In the genomic region with DNA sequence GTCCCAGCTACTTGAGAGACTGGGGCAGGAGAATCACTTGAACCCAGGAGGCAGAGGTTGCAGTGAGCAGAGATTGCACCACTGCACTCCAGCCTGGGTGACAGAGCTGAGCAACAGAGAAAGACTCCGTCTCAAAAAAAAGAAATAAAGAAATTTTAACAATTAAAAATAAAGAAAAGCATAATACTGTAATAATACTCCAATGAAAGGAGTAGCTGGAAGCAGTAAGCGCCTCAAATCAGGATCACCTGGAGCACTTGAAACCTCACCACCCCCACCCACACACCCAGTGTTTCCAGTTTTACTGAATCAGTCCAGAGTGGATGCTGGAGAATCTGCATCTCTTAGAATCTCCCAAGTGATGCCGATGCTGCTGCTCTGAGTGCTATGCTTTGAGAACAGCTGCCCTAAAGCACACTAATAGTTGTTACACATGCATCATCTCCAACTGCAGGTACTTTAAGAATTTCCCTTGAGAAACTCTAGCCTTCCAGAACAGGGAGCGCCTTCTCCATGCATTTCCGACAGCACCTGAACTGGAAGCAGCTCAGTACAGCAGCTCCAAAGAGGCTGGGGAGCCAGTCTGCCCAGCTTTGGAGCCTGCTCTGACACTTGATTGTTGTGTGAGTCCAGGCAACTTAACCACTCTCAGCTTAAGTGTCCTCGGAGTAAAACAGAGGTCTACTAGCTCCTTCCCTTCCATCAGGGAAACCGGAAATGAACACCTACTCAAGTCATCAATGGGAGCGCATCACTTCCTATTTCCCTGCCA, we compare ENCODE assay signal across 1 cellular context.
TF ChIP-seq lines count a peak whose summit lies in the region.

No MANE protein-coding gene starts in this region.

TF ChIP-seq in GM12878, 131 proteins besides CTCF, POLR2A, EP300 and RAD21:
- TF ChIP-seq, protein P1, sequence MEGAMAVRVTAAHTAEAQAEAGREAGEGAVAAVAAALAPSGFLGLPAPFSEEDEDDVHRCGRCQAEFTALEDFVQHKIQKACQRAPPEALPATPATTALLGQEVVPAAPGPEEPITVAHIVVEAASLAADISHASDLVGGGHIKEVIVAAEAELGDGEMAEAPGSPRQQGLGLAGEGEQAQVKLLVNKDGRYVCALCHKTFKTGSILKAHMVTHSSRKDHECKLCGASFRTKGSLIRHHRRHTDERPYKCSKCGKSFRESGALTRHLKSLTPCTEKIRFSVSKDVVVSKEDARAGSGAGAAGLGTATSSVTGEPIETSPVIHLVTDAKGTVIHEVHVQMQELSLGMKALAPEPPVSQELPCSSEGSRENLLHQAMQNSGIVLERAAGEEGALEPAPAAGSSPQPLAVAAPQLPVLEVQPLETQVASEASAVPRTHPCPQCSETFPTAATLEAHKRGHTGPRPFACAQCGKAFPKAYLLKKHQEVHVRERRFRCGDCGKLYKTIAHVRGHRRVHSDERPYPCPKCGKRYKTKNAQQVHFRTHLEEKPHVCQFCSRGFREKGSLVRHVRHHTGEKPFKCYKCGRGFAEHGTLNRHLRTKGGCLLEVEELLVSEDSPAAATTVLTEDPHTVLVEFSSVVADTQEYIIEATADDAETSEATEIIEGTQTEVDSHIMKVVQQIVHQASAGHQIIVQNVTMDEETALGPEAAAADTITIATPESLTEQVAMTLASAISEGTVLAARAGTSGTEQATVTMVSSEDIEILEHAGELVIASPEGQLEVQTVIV (IDR thresholded peaks at IDR 0.05; ENCODE audit: borderline replicate concordance, partially characterized antibody), result no peak
- TF ChIP-seq SMARCA5 (IDR thresholded peaks at IDR 0.05), result no peak
- TF ChIP-seq, protein P2, sequence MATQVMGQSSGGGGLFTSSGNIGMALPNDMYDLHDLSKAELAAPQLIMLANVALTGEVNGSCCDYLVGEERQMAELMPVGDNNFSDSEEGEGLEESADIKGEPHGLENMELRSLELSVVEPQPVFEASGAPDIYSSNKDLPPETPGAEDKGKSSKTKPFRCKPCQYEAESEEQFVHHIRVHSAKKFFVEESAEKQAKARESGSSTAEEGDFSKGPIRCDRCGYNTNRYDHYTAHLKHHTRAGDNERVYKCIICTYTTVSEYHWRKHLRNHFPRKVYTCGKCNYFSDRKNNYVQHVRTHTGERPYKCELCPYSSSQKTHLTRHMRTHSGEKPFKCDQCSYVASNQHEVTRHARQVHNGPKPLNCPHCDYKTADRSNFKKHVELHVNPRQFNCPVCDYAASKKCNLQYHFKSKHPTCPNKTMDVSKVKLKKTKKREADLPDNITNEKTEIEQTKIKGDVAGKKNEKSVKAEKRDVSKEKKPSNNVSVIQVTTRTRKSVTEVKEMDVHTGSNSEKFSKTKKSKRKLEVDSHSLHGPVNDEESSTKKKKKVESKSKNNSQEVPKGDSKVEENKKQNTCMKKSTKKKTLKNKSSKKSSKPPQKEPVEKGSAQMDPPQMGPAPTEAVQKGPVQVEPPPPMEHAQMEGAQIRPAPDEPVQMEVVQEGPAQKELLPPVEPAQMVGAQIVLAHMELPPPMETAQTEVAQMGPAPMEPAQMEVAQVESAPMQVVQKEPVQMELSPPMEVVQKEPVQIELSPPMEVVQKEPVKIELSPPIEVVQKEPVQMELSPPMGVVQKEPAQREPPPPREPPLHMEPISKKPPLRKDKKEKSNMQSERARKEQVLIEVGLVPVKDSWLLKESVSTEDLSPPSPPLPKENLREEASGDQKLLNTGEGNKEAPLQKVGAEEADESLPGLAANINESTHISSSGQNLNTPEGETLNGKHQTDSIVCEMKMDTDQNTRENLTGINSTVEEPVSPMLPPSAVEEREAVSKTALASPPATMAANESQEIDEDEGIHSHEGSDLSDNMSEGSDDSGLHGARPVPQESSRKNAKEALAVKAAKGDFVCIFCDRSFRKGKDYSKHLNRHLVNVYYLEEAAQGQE (IDR thresholded peaks at IDR 0.05; ENCODE audit: low read depth, low read length), result no peak
- TF ChIP-seq TAF1 (IDR thresholded peaks at IDR 0.05; ENCODE audit: borderline replicate concordance, low read depth, low read length), result no peak
- TF ChIP-seq CBX3 (IDR thresholded peaks at IDR 0.05; ENCODE audit: borderline replicate concordance, low read depth), result no peak
